21 cellular contexts compared by ENCODE assay signal in the genomic region with DNA sequence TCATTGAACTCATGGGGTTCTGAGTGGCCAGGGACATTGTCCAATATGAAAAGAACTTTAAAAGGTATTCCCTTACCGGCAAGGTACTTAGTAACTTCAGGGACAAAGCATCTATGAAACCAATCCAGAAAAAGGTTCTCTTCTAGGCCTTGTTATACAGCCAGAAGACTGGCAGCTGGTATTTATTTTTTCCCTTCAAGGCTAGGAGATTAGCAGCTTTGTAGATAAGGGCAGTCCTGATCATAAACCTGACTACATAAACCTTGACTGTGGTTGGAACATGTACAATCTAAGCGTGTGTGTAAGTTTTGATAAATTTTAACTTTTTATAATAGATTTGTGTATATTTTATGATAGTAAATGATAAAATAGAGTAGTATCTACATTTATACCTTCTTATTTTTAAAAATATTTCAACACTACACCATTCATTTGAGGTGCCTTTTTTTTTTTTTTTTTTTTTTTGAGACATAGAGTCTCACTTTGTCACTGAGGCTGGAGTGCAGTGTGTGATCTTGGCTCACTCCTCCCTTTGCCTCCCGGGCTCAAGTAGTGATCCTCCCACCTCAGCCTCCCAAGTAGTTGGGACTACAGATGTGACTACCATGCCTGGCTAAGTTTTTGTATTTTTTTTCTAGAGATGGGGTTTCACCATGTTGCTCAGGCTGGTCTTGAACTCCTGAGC. TPM values are rescaled to one million over a fixed set of nuclear protein-coding genes. Genes with fewer than 3 reads are reported as not detected.
DNase-seq lines count a peak whose midpoint lies in the region; ATAC-seq and TF ChIP-seq lines count a peak whose summit lies in the region.
"Had no signal": no experiment of that assay in that cellular context is flagged by ENCODE, and none has a peak within 500 bp of the region (broad histone marks: within the 10 kb centered on the region; RNA-seq: fewer than 3 reads in every experiment).

No MANE protein-coding gene starts in this region.

- ATAC-seq in mucosa of descending colon (peak; percentile 96), GM21526 (IDR thresholded peaks at IDR 0.05; ENCODE audit: low FRiP score, unreplicated experiment) (no peak)
- ATAC-seq: K562, Panc1 had no signal

- H3K36me3 ChIP-seq in mucosa of descending colon (ENCODE audit: low read depth) (no peaks in the 10 kb centered on the region), smooth muscle cell (ENCODE audit: low read depth) (peaks cover 5% of the 10 kb centered on the region)
- H3K36me3 ChIP-seq: BLaER1 had no signal

- H3F3A ChIP-seq in smooth muscle cell (ENCODE audit: low read depth): peaks cover 12% of the 10 kb centered on the region

- H3K79me2 ChIP-seq in smooth muscle cell (ENCODE audit: low read depth): peaks cover 19% of the 10 kb centered on the region

- 63% methylated on average over 3 of the region's 3 CpGs for WGBS in smooth muscle cell (ENCODE audit: low lambda C conversion rate)

- intact Hi-C loops in mucosa of descending colon (cut with DNase I, micrococcal nuclease): no loop called here

- H4K20me1 ChIP-seq in smooth muscle cell (ENCODE audit: low read depth): no peaks in the 10 kb centered on the region
- H4K20me1 ChIP-seq: BLaER1 had no signal

- H3K4me2 ChIP-seq in smooth muscle cell: peak overlapping the region; percentile 61
- H3K4me2 ChIP-seq: BLaER1, SK-N-SH had no signal

- no peaks in the 10 kb centered on the region for H3K27me3 ChIP-seq in smooth muscle cell (ENCODE audit: low read depth)
- H3K27me3 ChIP-seq: BLaER1, MG63 had no signal

- DNase-seq in DMS 273 (lab: John Stamatoyannopoulos, UW; ENCODE audit: unreplicated experiment) (peak; percentile 33), DMS 273 treated with DMSO at 0.1 percent for 48 hours (lab: John Stamatoyannopoulos, UW) (no peak), fibroblast of villous mesenchyme (ENCODE audit: low read depth) (peak; percentile 49), mucosa of descending colon (no peak), smooth muscle cell (lab: John Stamatoyannopoulos, UW; ENCODE audit: unreplicated experiment) (no peak), OCI-M1 (lab: John Stamatoyannopoulos, UW) (no peak), DMS79 (lab: John Stamatoyannopoulos, UW) (no peak)
- DNase-seq: ACHN; CD4-positive, alpha-beta T cell; COR-L47; MG63; NCI-H1417 treated with DMSO at 0.1 percent for 48 hours; NCI-H187; NCI-H69; SIG-M5; SK-N-SH had no signal

- H3K4me1 ChIP-seq in mucosa of descending colon (ENCODE audit: low read depth) (peaks cover 3% of the 10 kb centered on the region), smooth muscle cell (ENCODE audit: low read depth) (peaks cover 21% of the 10 kb centered on the region)
- H3K4me1 ChIP-seq: BLaER1 had no signal

- H3K4me3 ChIP-seq in fibroblast of villous mesenchyme (ENCODE audit: low read depth, low read length) (no peak overlapping the region), mucosa of descending colon (no peak overlapping the region), smooth muscle cell (no peak overlapping the region)
- H3K4me3 ChIP-seq: BLaER1, K562, MG63 had no signal

- H2AFZ ChIP-seq in smooth muscle cell (ENCODE audit: low read depth): no peak overlapping the region

- H3K27ac ChIP-seq in smooth muscle cell (ENCODE audit: low read depth): peak overlapping the region; percentile 61
- H3K27ac ChIP-seq: 22Rv1, BLaER1 had no signal

- no peak overlapping the region for H3K9ac ChIP-seq in smooth muscle cell (ENCODE audit: low read depth)
- H3K9ac ChIP-seq: BLaER1, SK-N-SH had no signal

- TF ChIP-seq CTCF in fibroblast of villous mesenchyme (IDR thresholded peaks at IDR 0.05; ENCODE audit: insufficient read depth, low read depth, low read length) (no peak), mucosa of descending colon (IDR thresholded peaks at IDR 0.05) (no peak), smooth muscle cell (IDR thresholded peaks at IDR 0.05; ENCODE audit: borderline replicate concordance, insufficient read depth, poor library complexity, severe bottlenecking) (no peak)

- H3K9me3 ChIP-seq in mucosa of descending colon (no peaks in the 10 kb centered on the region), smooth muscle cell (replicated peaks; ENCODE audit: low read depth) (no peaks in the 10 kb centered on the region)
- H3K9me3 ChIP-seq: BLaER1, MG63, SK-N-SH had no signal

RNA-seq across cellular contexts. Expression of a gene that starts 24.5 kb away (rescaled TPM):
- total RNA-seq in fibroblast of villous mesenchyme (28.0 and 33.7 TPM in 2 replicates), mucosa of descending colon (10 to 100 TPM; 11.7 to 19.7 (median 13.4) TPM), smooth muscle cell (42.6 and 95.5 TPM in 2 replicates)
- polyA plus RNA-seq in smooth muscle cell: 13.0 and 20.4 TPM in 2 replicates
- total RNA-seq: CD4-positive, alpha-beta T cell; K562 had no signal
- polyA plus RNA-seq: K562 had no signal

Comparison
In these comparisons a context has a peak if more than half of its experiments do, and no peak if none do; other contexts are left out.
1. DNase-seq: peak in DMS 273 (single experiment) and fibroblast of villous mesenchyme (single experiment); none in DMS 273 treated with DMSO at 0.1 percent for 48 hours (single experiment), mucosa of descending colon (0 of 3), smooth muscle cell (single experiment), OCI-M1 (single experiment) and DMS79 (single experiment).